In genomic region chr1:232752365-232752764, GRCh38 we compare ENCODE assay signal across 24 cellular contexts. TPM values are rescaled to one million over a fixed set of nuclear protein-coding genes. Genes with fewer than 3 reads are reported as not detected.
A peak's percentile ranks its signal among the peaks of the same experiment; 100 is the strongest.
DNase-seq lines count a peak whose midpoint lies in the region; ATAC-seq, FAIRE-seq and TF ChIP-seq lines count a peak whose summit lies in the region.
"Had no signal": no experiment of that assay in that cellular context is flagged by ENCODE, and none has a peak within 500 bp of the region (broad histone marks: within the 10 kb centered on the region; RNA-seq: fewer than 3 reads in every experiment).

No MANE protein-coding gene starts in this region.

- H3K79me2 ChIP-seq in HepG2 (ENCODE audit: insufficient read depth, low read length), result no peaks in the 10 kb centered on the region

- H2AFZ ChIP-seq in HepG2 (ENCODE audit: low read length), result no peak overlapping the region

- H3K4me2 ChIP-seq in HepG2 (ENCODE audit: low read depth, low read length), result no peak overlapping the region
- H3K4me2 ChIP-seq: A549 had no signal

- in situ Hi-C loops in HepG2 (cut with HindIII; ENCODE audit: extremely low pct_ligation_motif_present, low pct_unique_long_range_greater_than_20kb), result no loop called here

- intact Hi-C loops in right lobe of liver (cut with DNase I), result no loop called here
- intact Hi-C loops in HepG2 (cut with micrococcal nuclease; ENCODE audit: unreplicated experiment), result no loop called here

- H3K36me3 ChIP-seq in right lobe of liver (no peaks in the 10 kb centered on the region), HepG2 (replicated peaks in 1 of 2; ENCODE audit: control insufficient read depth in 1 of 2, insufficient read depth in 2 of 2, low read length in 2 of 2) (no peaks in the 10 kb centered on the region)
- H3K36me3 ChIP-seq: BE2C, HAP-1 had no signal

- DNase-seq in right lobe of liver (no peak), HepG2 (ENCODE audit: low spot score) (no peak), RCC 7860 (ENCODE audit: low spot score) (no peak), left lobe of liver (ENCODE audit: low spot score) (no peak), GF-D8 (lab: John Stamatoyannopoulos, UW) (no peak), GM12891 (ENCODE audit: insufficient read length, low spot score) (no peak)
- DNase-seq in activated CD4-positive, CD25-positive, alpha-beta regulatory T cell treated with anti-CD3 and anti-CD28 coated beads, Interleukin-2, amount 50 U/mL, for 72 hours, result no peak
- DNase-seq: 8988T; ACHN; BE2C; Caco-2; CD4-positive, CD25-positive, alpha-beta regulatory T cell; CD8-positive, alpha-beta T cell; DMS153; DND-41; GOT3; HFFc6 had no signal

- TF ChIP-seq EP300 in HepG2 (IDR thresholded peaks at IDR 0.05; ENCODE audit: low read depth in 2 of 2, low read length in 2 of 2) (no peak), HepG2 (CRISPR knock-in tag; IDR thresholded peaks at IDR 0.05; ENCODE audit: borderline replicate concordance) (no peak)

- no peak for TF ChIP-seq RAD21 in HepG2 (CRISPR knock-in tag; IDR thresholded peaks at IDR 0.05)

- H4K20me1 ChIP-seq in HepG2 (ENCODE audit: insufficient read depth, low read length), result no peaks in the 10 kb centered on the region

- H3K4me1 ChIP-seq in right lobe of liver (peaks cover 0 to 16% (median 3%) of the 10 kb centered on the region in 4 donors), HepG2 (ENCODE audit: insufficient read depth, low read length) (no peaks in the 10 kb centered on the region)
- H3K4me1 ChIP-seq: A549, BE2C, Caco-2, HAP-1 had no signal

- POLR2A ChIA-PET in HepG2 (lab: Yijun Ruan, JAX), result no interaction called here

- H3K4me3 ChIP-seq in right lobe of liver, result no peak overlapping the region
- H3K4me3 ChIP-seq in HepG2 (replicated peaks in 1 of 3; ENCODE audit: insufficient read depth in 1 of 3, low read depth in 2 of 3, low read length in 3 of 3), result no peak overlapping the region
- H3K4me3 ChIP-seq: A549, GM12878, HAP-1 had no signal

- 9% methylated on average over 1 of the region's 1 CpG for WGBS in right lobe of liver (ENCODE audit: insufficient coverage, low coverage, low lambda C conversion rate, missing lambda C conversion rate)
- WGBS in HepG2 (ENCODE audit: low lambda C conversion rate), result 0% methylated on average over 1 of the region's 1 CpG

- H3K9ac ChIP-seq in HepG2 (ENCODE audit: insufficient read depth, low read depth, low read length), result no peak overlapping the region

- CTCF ChIA-PET in HepG2 (lab: Yijun Ruan, JAX; ENCODE audit: low intra/inter-chr PET ratio, low total read pairs), result no interaction called here

- TF ChIP-seq POLR2A in right lobe of liver (IDR thresholded peaks at IDR 0.05) (no peak), HepG2 (IDR thresholded peaks at IDR 0.05; ENCODE audit: insufficient read depth in 1 of 2, low read depth in 2 of 2, low read length in 2 of 2) (no peak), GM12891 (IDR thresholded peaks at IDR 0.05; ENCODE audit: low read depth, low read length) (no peak)

- peak overlapping the region in 2 of 3 donors; percentile 5 to 43 for H3K27ac ChIP-seq in right lobe of liver
- H3K27ac ChIP-seq in HepG2 (ENCODE audit: extremely low read length, insufficient read depth, low read length), result no peak overlapping the region
- H3K27ac ChIP-seq: A549, C4-2B had no signal

- H3K9me3 ChIP-seq in right lobe of liver (peaks cover 0 to 10% (median 2%) of the 10 kb centered on the region in 4 donors), HepG2 (ENCODE audit: low read length) (peaks cover 48% of the 10 kb centered on the region)
- H3K9me3 ChIP-seq: HAP-1 had no signal

- FAIRE-seq in HepG2 (lab: Jason Lieb, UNC) (no peak), RCC 7860 (lab: Jason Lieb, UNC) (peak; percentile 15), GM12891 (lab: Jason Lieb, UNC) (no peak)
- FAIRE-seq: A549, G401.6, GM12878, GM18507, H54 had no signal

- H3K27me3 ChIP-seq in right lobe of liver (no peaks in the 10 kb centered on the region), HepG2 (ENCODE audit: control insufficient read depth in 1 of 2, insufficient read depth in 2 of 2, low read length in 2 of 2) (no peaks in the 10 kb centered on the region)
- H3K27me3 ChIP-seq: BE2C had no signal

- no TSS peak for BruUV-seq in HepG2 (replicated peaks; lab: Mats Ljungman, UMichigan)

- TF ChIP-seq CTCF in right lobe of liver (IDR thresholded peaks at IDR 0.05) (no peak), HepG2 (CRISPR knock-in tag; IDR thresholded peaks at IDR 0.05) (no peak)

- ATAC-seq in right lobe of liver (peak in 3 of 4 donors; percentile 55 to 72 (median 60)), HepG2 (no peak), left lobe of liver (peak; percentile 39)
- ATAC-seq: A549; CD8-positive, alpha-beta T cell; GM12878 had no signal

TF ChIP-seq in HepG2, 621 proteins besides CTCF, POLR2A, EP300 and RAD21 (continues in another document):
- TF ChIP-seq ZNF850 (CRISPR knock-in tag; conservative IDR thresholded peaks at IDR 0.05) (no peak), ZXDC (CRISPR knock-in tag; IDR thresholded peaks at IDR 0.05) (no peak), ATAD3A (CRISPR knock-in tag; IDR thresholded peaks at IDR 0.05) (no peak), HMG20A (CRISPR knock-in tag; IDR thresholded peaks at IDR 0.05; ENCODE audit: borderline replicate concordance) (no peak), ZNF549 (CRISPR knock-in tag; IDR thresholded peaks at IDR 0.05) (no peak)

TF ChIP-seq in GM12891, 5 proteins besides CTCF, POLR2A, EP300 and RAD21:
- TF ChIP-seq POU2F2 (IDR thresholded peaks at IDR 0.05; ENCODE audit: low read depth, low read length) (no peak), POLR2AphosphoS5 (IDR thresholded peaks at IDR 0.05; ENCODE audit: low read depth, low read length) (no peak)

RNA-seq across cellular contexts. Expression of gene MAP10, which starts 52.9 kb away (rescaled TPM):
- total RNA-seq in right lobe of liver, result 1 to 10 TPM; 1.5 to 3.0 (median 1.8) TPM
- total RNA-seq in HepG2 (2016; rRNA removed; fragmentation: Illumina TruSeq; extraction: Trizol), result not detected in 2 replicates
- not detected in 2 replicates for total RNA-seq in HepG2 (2016; cell fraction: cytosol; rRNA removed; fragmentation: Illumina TruSeq; extraction: Trizol; ENCODE audit: low read depth)
- not detected in 2 replicates for total RNA-seq in HepG2 (2016; cell fraction: insoluble cytoplasmic fraction; rRNA removed; fragmentation: Illumina TruSeq; extraction: Trizol)
- total RNA-seq in HepG2 (2016; cell fraction: membrane; rRNA removed; fragmentation: Illumina TruSeq; extraction: Trizol), result not detected in 2 replicates
- not detected in 2 replicates for total RNA-seq in HepG2 (2016; cell fraction: nucleus; rRNA removed; fragmentation: Illumina TruSeq; extraction: Trizol)
- not detected in 2 replicates for polyA plus RNA-seq in HepG2 (2011; rRNA removed)
- not detected in 2 replicates for polyA plus RNA-seq in HepG2 (2011; cell fraction: cytosol; rRNA removed)
- not detected in 2 replicates for polyA plus RNA-seq in HepG2 (2011; cell fraction: nucleus; rRNA removed)
- not detected in 2 replicates for polyA plus RNA-seq in HepG2 (2012)
- polyA plus RNA-seq in HepG2 (2016; cell fraction: cytosol; fragmentation: Illumina TruSeq; extraction: Trizol; ENCODE audit: low read depth), result not detected in 2 replicates
- not detected in 2 replicates for polyA plus RNA-seq in HepG2 (2016; cell fraction: insoluble cytoplasmic fraction; fragmentation: Illumina TruSeq; extraction: Trizol; ENCODE audit: low read depth)
- polyA plus RNA-seq in HepG2 (2016; cell fraction: membrane; fragmentation: Illumina TruSeq; extraction: Trizol; ENCODE audit: low read depth), result not detected in 2 replicates
- not detected in 2 replicates for polyA plus RNA-seq in HepG2 (2016; cell fraction: nucleus; fragmentation: Illumina TruSeq; extraction: Trizol; ENCODE audit: insufficient read depth, low read depth)
- polyA minus RNA-seq in HepG2 (2011; rRNA and poly(A)+ RNA removed; ENCODE audit: low replicate concordance), result not detected in 2 replicates
- not detected in 2 replicates for polyA minus RNA-seq in HepG2 (2011; cell fraction: cytosol; rRNA and poly(A)+ RNA removed)
- polyA minus RNA-seq in HepG2 (2011; cell fraction: nucleus; rRNA and poly(A)+ RNA removed), result not detected in 2 replicates
- total RNA-seq in left lobe of liver, result 1.6 TPM
- 1.1 TPM for polyA plus RNA-seq in GM12891 (2012; ENCODE audit: low read depth, missing spikeins)
- total RNA-seq: Caco-2 had no signal
